ENCODE assay signal across 20 cellular contexts in genomic region chr13:68023838-68024581, GRCh38.
A peak's percentile ranks its signal among the peaks of the same experiment; 100 is the strongest.
DNase-seq lines count a peak whose midpoint lies in the region; ATAC-seq and TF ChIP-seq lines count a peak whose summit lies in the region.
"Had no signal": no experiment of that assay in that cellular context is flagged by ENCODE, and none has a peak within 500 bp of the region (broad histone marks: within the 10 kb centered on the region; RNA-seq: fewer than 3 reads in every experiment).

No MANE protein-coding gene starts in this region.

- H3K4me1 Mint-ChIP-seq in H9 (peaks cover 42 to 43% of the 10 kb centered on the region in 2 experiments), chondrocyte (ENCODE audit: low read depth) (no peaks in the 10 kb centered on the region)
- H3K4me1 Mint-ChIP-seq: CD4-positive, CD25-positive, alpha-beta regulatory T cell had no signal

- no peak overlapping the region for H3K4me2 ChIP-seq in H9 (ENCODE audit: insufficient read depth, insufficient read length, low read length)

- WGBS in H9 (ENCODE audit: extremely low coverage, insufficient read length, low lambda C conversion rate): no CpG with 5 or more reads among the region's 15 CpGs

- H3K23me2 ChIP-seq in H9 (ENCODE audit: insufficient read length, low read depth, low read length, poor library complexity, severe bottlenecking): no peaks in the 10 kb centered on the region

- no peaks in the 10 kb centered on the region for H4K20me1 ChIP-seq in H9 (ENCODE audit: control insufficient read depth, insufficient read depth, insufficient read length)

- H3K4me3 Mint-ChIP-seq in H9 (no peak overlapping the region), chondrocyte (ENCODE audit: unreplicated experiment) (no peak overlapping the region)
- H3K4me3 Mint-ChIP-seq: CD4-positive, CD25-positive, alpha-beta regulatory T cell had no signal

- H4K5ac ChIP-seq in H9 (ENCODE audit: insufficient read length, low read depth, low read length): no peak overlapping the region

- peaks cover 3 to 17% (median 14%) of the 10 kb centered on the region in 3 experiments; a peak in 5 of 7 replicates for H3K36me3 Mint-ChIP-seq in H9 (ENCODE audit: insufficient read depth in 1 of 3, low read depth in 3 of 3)
- H3K36me3 Mint-ChIP-seq in chondrocyte (ENCODE audit: low read depth): no peaks in the 10 kb centered on the region
- H3K36me3 Mint-ChIP-seq: CD4-positive, CD25-positive, alpha-beta regulatory T cell had no signal

- no peak overlapping the region for H3K14ac ChIP-seq in H9 (ENCODE audit: insufficient read depth, low read length)

- peaks cover 7% of the 10 kb centered on the region; the same call in 1 of the 2 replicates for H3K4me1 ChIP-seq in H9 (ENCODE audit: insufficient read depth, low read length)
- H3K4me1 ChIP-seq: SJSA1 had no signal

- no peak overlapping the region for H2BK120ac ChIP-seq in H9 (ENCODE audit: low read depth, low read length, poor library complexity, severe bottlenecking)

- H2BK15ac ChIP-seq in H9 (ENCODE audit: low read depth, low read length): no peak overlapping the region

- H4K8ac ChIP-seq in H9 (replicated peaks; ENCODE audit: insufficient read length, low read depth, low read length): no peak overlapping the region

- no peak overlapping the region for H2BK20ac ChIP-seq in H9 (ENCODE audit: low read depth, low read length, poor library complexity, severe bottlenecking)

- intact Hi-C loops in sciatic nerve (cut with DNase I): loop anchor here (2.0 kb wide), 1 partner anchor 33 kb away; no protein-coding TSS in a partner anchor

- no peak overlapping the region for H2BK12ac ChIP-seq in H9 (ENCODE audit: insufficient read length, low read depth, low read length)

- no peak overlapping the region for H3K4ac ChIP-seq in H9 (ENCODE audit: low read depth, low read length)

- no peak overlapping the region for H2AK5ac ChIP-seq in H9 (ENCODE audit: insufficient read length, low read length)

- H3K9me3 Mint-ChIP-seq in H9: peaks cover 12 to 15% of the 10 kb centered on the region in 2 experiments
- peaks cover 12% of the 10 kb centered on the region for H3K9me3 Mint-ChIP-seq in chondrocyte (ENCODE audit: low read depth)

- TF ChIP-seq POLR2A in GM18505 (IDR thresholded peaks at IDR 0.05; ENCODE audit: borderline replicate concordance, extremely low read depth, insufficient read depth, insufficient read length): no peak

- H4K91ac ChIP-seq in H9 (ENCODE audit: insufficient read length, low read depth, low read length): no peak overlapping the region

- no peak overlapping the region for H3T11ph ChIP-seq in H9 (ENCODE audit: low read length)

- no peaks in the 10 kb centered on the region for H3K9me3 ChIP-seq in H9 (ENCODE audit: control insufficient read depth, low read depth, low read length)
- H3K9me3 ChIP-seq: SJSA1 had no signal

- H3K27me3 ChIP-seq in H9 (ENCODE audit: insufficient read depth, low read length): no peaks in the 10 kb centered on the region
- H3K27me3 ChIP-seq: SJSA1 had no signal

- no peak overlapping the region for H3K9ac ChIP-seq in H9 (ENCODE audit: extremely low read depth, insufficient read length, low read length)

- no peaks in the 10 kb centered on the region for H3K79me1 ChIP-seq in H9 (ENCODE audit: insufficient read depth, low read depth, low read length, poor library complexity, severe bottlenecking)

- H3K27me3 Mint-ChIP-seq in H9 (ENCODE audit: low read depth): no peaks in the 10 kb centered on the region
- no peaks in the 10 kb centered on the region for H3K27me3 Mint-ChIP-seq in chondrocyte (ENCODE audit: low read depth)
- H3K27me3 Mint-ChIP-seq: CD4-positive, CD25-positive, alpha-beta regulatory T cell had no signal

- H3K27ac Mint-ChIP-seq in H9: peak overlapping the region in 2 of 3 experiments; percentile 48 to 84; a peak in 2 of 7 replicates
- no peak overlapping the region for H3K27ac Mint-ChIP-seq in chondrocyte (ENCODE audit: unreplicated experiment)
- H3K27ac Mint-ChIP-seq: CD4-positive, CD25-positive, alpha-beta regulatory T cell had no signal

- ATAC-seq in sciatic nerve (no peak), GM18505 (IDR thresholded peaks at IDR 0.05; ENCODE audit: unreplicated experiment) (no peak)
- ATAC-seq: Panc1 had no signal

- TF ChIP-seq CTCF in H9 (conservative IDR thresholded peaks at IDR 0.05) (no peak), chondrocyte (IDR thresholded peaks at IDR 0.05) (no peak)

- no peaks in the 10 kb centered on the region for H3K79me2 ChIP-seq in H9 (ENCODE audit: insufficient read depth, low read length)

- no peak overlapping the region for H3K18ac ChIP-seq in H9 (ENCODE audit: insufficient read length, low read depth, low read length)

- DNase-seq in H9 (peak; percentile 27), NCI-H69 (lab: John Stamatoyannopoulos, UW) (peak; percentile 49), iPS DF 19.7 (ENCODE audit: low read depth, low spot score) (peak; percentile 17), renal cortical epithelial cell (ENCODE audit: low read depth) (peak; percentile 22), sciatic nerve (ENCODE audit: low spot score) (no peak), SIG-M5 (lab: John Stamatoyannopoulos, UW) (no peak), chondrocyte (ENCODE audit: low spot score) (no peak)
- DNase-seq: CD4-positive, CD25-positive, alpha-beta regulatory T cell; COR-L47; DMS 273 treated with DMSO at 0.1 percent for 48 hours; DMS79 treated with DMSO at 0.1 percent for 48 hours; HCEC 1CT; Kasumi-1; NCI-H1417; NCI-H187; NCI-H748 treated with DMSO at 0.1 percent for 48 hours; NK-92 treated with Interleukin-12 subunit alpha and Interleukin-12 subunit beta, amount 100 ng/mL, for 24 hours had no signal

- H2BK5ac ChIP-seq in H9 (ENCODE audit: insufficient read length, low read length): no peak overlapping the region

- H3K56ac ChIP-seq in H9 (ENCODE audit: insufficient read length, low read depth, low read length): no peak overlapping the region

- no peak overlapping the region for H2AFZ ChIP-seq in H9 (ENCODE audit: low read length)

- no peak overlapping the region for H3K23ac ChIP-seq in H9 (ENCODE audit: insufficient read length, low read depth, low read length)

- no peak overlapping the region for H3K27ac ChIP-seq in H9 (ENCODE audit: insufficient read length, low read depth, low read length)
- H3K27ac ChIP-seq: SJSA1 had no signal

Comparison
In these comparisons a context has a peak if more than half of its experiments do, and no peak if none do; other contexts are left out.
1. DNase-seq: peak in H9 (single experiment), NCI-H69 (single experiment), iPS DF 19.7 (single experiment) and renal cortical epithelial cell (single experiment); none in sciatic nerve (single experiment), SIG-M5 (single experiment) and chondrocyte (single experiment).